In the genomic region with DNA sequence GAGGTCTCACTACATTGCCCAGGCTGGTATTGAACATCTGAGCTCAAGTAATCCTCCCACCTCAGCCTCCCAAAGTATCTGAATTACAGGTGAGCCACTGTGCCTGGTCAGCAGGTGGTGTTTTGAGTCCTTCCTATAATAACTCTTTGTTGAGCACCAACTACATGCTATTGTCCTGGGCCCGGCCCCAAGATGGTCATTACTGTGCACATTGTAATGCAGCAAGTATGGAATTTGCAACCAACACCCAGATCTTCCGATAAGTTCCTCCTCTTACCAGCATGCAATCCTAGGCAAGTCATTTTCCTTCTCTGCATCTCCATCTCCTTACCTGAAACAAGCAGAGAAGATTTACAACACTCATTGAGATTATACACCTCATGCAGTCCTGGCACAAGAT, we compare ENCODE assay signal across 14 cellular contexts.
"Had no signal": no experiment of that assay in that cellular context is flagged by ENCODE, and none has a peak within 500 bp of the region (broad histone marks: within the 10 kb centered on the region; RNA-seq: fewer than 3 reads in every experiment).

No MANE protein-coding gene starts in this region.

- H3K4me3 ChIP-seq: gastroesophageal sphincter, heart right ventricle, upper lobe of left lung had no signal

- FAIRE-seq: TTC549 had no signal

- H3K9me3 ChIP-seq: gastroesophageal sphincter, heart right ventricle, upper lobe of left lung had no signal

- H3K36me3 ChIP-seq: gastroesophageal sphincter, heart right ventricle, upper lobe of left lung had no signal

- H3K27ac ChIP-seq: gastroesophageal sphincter, heart right ventricle, upper lobe of left lung had no signal

- H3K27me3 ChIP-seq: gastroesophageal sphincter, upper lobe of left lung had no signal

- ATAC-seq: activated CD8-positive, alpha-beta T cell treated with anti-CD3 and anti-CD28 coated beads for 36 hours; activated T-cell treated with anti-CD3 and anti-CD28 coated beads, Interleukin-2, amount 50 U/mL, for 4 hours; gastroesophageal sphincter; heart right ventricle; left ventricle myocardium superior; right cardiac atrium; stimulated activated naive CD8-positive, alpha-beta T cell treated with anti-CD3 and anti-CD28 coated beads, Interleukin-15, amount 100 ng/mL, for 72 hours had no signal

- H3K4me1 ChIP-seq: gastroesophageal sphincter, upper lobe of left lung had no signal

- DNase-seq: activated CD4-positive, alpha-beta T cell treated with anti-CD3 and anti-CD28 coated beads for 4 hours; activated CD8-positive, alpha-beta T cell treated with anti-CD3 and anti-CD28 coated beads for 36 hours; activated effector memory CD4-positive, alpha-beta T cell treated with Interleukin-2 at 50 U/mL for 16 hours; activated naive CD4-positive, alpha-beta T cell treated with anti-CD3 and anti-CD28 coated beads, Interleukin-2, amount 50 U/mL, for 16 hours; activated T-cell treated with anti-CD3 and anti-CD28 coated beads, Interleukin-2, amount 50 U/mL, for 4 hours; heart right ventricle; left ventricle myocardium superior; mesenchymal stem cell; occipital lobe; right cardiac atrium; stimulated activated naive CD8-positive, alpha-beta T cell treated with anti-CD3 and anti-CD28 coated beads, Interleukin-15, amount 100 ng/mL, for 72 hours; upper lobe of left lung had no signal
